ENCODE assay signal across 13 cellular contexts in genomic region chr4:124212835-124213640, GRCh38.
DNase-seq lines count a peak whose midpoint lies in the region; ATAC-seq and TF ChIP-seq lines count a peak whose summit lies in the region.
"Had no signal": no experiment of that assay in that cellular context is flagged by ENCODE, and none has a peak within 500 bp of the region (broad histone marks: within the 10 kb centered on the region; RNA-seq: fewer than 3 reads in every experiment).

No MANE protein-coding gene starts in this region.

- TF ChIP-seq CTCF in cardiac fibroblast (IDR thresholded peaks at IDR 0.05; ENCODE audit: low read depth, low read length) (no peak), testis (IDR thresholded peaks at IDR 0.05) (no peak)

- intact Hi-C loops in left ventricle myocardium superior (cut with micrococcal nuclease) = no loop called here
- intact Hi-C loops in testis (cut with DNase I; ENCODE audit: low total_unique reads) = no loop called here

- WGBS in testis, 2 donors = 30 to 38% methylated on average over 3 of the region's 3 CpGs

- TF ChIP-seq POLR2A in testis (IDR thresholded peaks at IDR 0.05) = no peak

- H3K9me3 ChIP-seq in testis = no peaks in the 10 kb centered on the region

- H3K27ac ChIP-seq in testis = no peak overlapping the region

- no peak overlapping the region for H3K4me3 ChIP-seq in cardiac fibroblast (replicated peaks in 1 of 2; ENCODE audit: low read depth in 2 of 2, low read length in 2 of 2)
- no peak overlapping the region for H3K4me3 ChIP-seq in testis

- no peaks in the 10 kb centered on the region for H3K27me3 ChIP-seq in testis

- no peaks in the 10 kb centered on the region for H3K36me3 ChIP-seq in testis (ENCODE audit: low read depth, missing control alignments)

- H3K4me1 ChIP-seq in testis = no peaks in the 10 kb centered on the region

- DNase-seq in OCI-M1 (lab: John Stamatoyannopoulos, UW) = peak; percentile 42
- DNase-seq in cardiac fibroblast (ENCODE audit: low read depth in 2 of 2) = peak; percentile 59 to 76
- no peak for DNase-seq in left ventricle myocardium superior
- peak; percentile 15 for DNase-seq in testis
- no peak for DNase-seq in activated CD4-positive, alpha-beta T cell treated with anti-CD3 and anti-CD28 coated beads for 4 hours
- DNase-seq in stimulated activated CD4-positive, alpha-beta T cell treated with anti-CD3 and anti-CD28 coated beads, Interleukin-4, amount 100 ng/mL, for 4 hours = no peak
- DNase-seq: CD4-positive, alpha-beta T cell; naive thymus-derived CD8-positive, alpha-beta T cell; NCI-H1436 treated with DMSO at 0.1 percent for 48 hours; NCI-H526; stimulated activated naive CD8-positive, alpha-beta T cell treated with anti-CD3 and anti-CD28 coated beads, Interleukin-15, Interleukin-2, amounts not matched to agents 100 U/mL and 50 U/mL, for 24 hours had no signal

- ATAC-seq in left ventricle myocardium superior (peak; percentile 67), HG03432 (IDR thresholded peaks at IDR 0.05; ENCODE audit: unreplicated experiment) (no peak)
- ATAC-seq: naive thymus-derived CD8-positive, alpha-beta T cell; sciatic nerve; stimulated activated naive CD8-positive, alpha-beta T cell treated with anti-CD3 and anti-CD28 coated beads, Interleukin-15, Interleukin-2, amounts not matched to agents 100 U/mL and 50 U/mL, for 24 hours had no signal

Comparison
In these comparisons a context has a peak if more than half of its experiments do, and no peak if none do; other contexts are left out.
1. DNase-seq: peak in OCI-M1 (single experiment), cardiac fibroblast (2 of 2) and testis (single experiment); none in left ventricle myocardium superior (single experiment), activated CD4-positive, alpha-beta T cell treated with anti-CD3 and anti-CD28 coated beads for 4 hours (0 of 2) and stimulated activated CD4-positive, alpha-beta T cell treated with anti-CD3 and anti-CD28 coated beads, Interleukin-4, amount 100 ng/mL, for 4 hours (0 of 2).